ENCODE assay signal across 8 cellular contexts in the genomic region with DNA sequence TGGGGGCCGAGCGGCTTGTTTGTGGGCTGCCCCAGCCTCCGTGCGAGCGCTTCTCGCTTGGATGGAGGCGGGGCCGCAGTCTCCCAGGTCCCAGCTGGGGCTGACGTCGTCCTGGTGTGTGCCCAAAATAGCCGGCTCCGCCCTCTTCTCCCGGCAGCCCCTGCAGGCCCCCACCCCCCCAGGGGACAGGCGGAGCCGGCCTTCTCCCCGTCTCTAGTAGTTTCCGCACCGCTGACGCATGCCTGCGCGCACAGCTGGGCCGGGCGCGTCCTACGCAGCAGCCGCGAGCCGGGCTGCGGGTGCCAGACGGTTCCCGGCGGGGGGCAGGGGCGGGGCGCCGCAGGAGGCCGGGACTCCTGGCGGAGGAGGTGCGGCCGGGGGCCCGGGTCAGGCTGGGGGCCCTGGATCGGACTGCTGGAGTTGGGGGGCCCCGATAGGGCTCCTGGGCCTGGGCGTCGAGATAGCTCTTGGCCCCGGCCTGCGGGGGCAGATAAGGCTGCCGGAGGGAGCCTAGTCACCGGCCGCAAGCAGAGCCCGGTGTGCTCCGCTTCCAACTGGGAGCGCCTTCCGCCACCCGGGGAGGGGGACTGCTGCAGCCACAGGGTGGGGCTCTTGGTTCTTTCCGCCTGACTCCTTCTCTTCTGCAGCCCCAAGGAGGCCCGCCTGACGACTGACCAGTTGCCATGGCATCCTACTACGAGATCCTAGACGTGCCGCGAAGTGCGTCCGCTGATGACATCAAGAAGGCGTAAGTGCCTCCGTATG. TPM values are rescaled to one million over a fixed set of nuclear protein-coding genes. Genes with fewer than 3 reads are reported as not detected.
DNase-seq lines count a peak whose midpoint lies in the region; ATAC-seq and TF ChIP-seq lines count a peak whose summit lies in the region.

A gene (plus strand): TSS at position 216 of the 765 bp plus-strand sequence. CDS start 468 bp downstream, at position 684.

- peak; percentile 86 for ATAC-seq in HG03196 (IDR thresholded peaks at IDR 0.05; ENCODE audit: unreplicated experiment)
- ATAC-seq in activated B cell treated with CpG ODN at 0.5 μM for 24 hours (ENCODE audit: low read depth) = peak; percentile 78

- POLR2A ChIA-PET in activated B cell treated with CpG ODN at 0.5 μM for 24 hours (lab: Charles Lee) = interaction anchor here (0.6 to 8.0 kb wide), 20 partner anchors 17 to 1921 kb away, joined by 3 to 260 read pairs (median 8); a partner anchor contains a TSS

- H3K4me3 Mint-ChIP-seq in activated B cell treated with CpG ODN at 0.5 μM for 24 hours (peak within 1 kb of the TSS; percentile 89), immature natural killer cell (peak within 1 kb of the TSS; percentile 91 to 93 (median 93))

- in situ Hi-C loops in GM18951 (cut with MboI; ENCODE audit: low sequenced_read_pairs, unreplicated experiment) = no loop called here

- peaks cover 48% of the 10 kb centered on the region for H3K4me1 Mint-ChIP-seq in activated B cell treated with CpG ODN at 0.5 μM for 24 hours
- H3K4me1 Mint-ChIP-seq in immature natural killer cell = peaks cover 34 to 52% of the 10 kb centered on the region in 2 donors

- H3K27me3 Mint-ChIP-seq in activated B cell treated with CpG ODN at 0.5 μM for 24 hours = no peaks in the 10 kb centered on the region
- peaks cover 21 to 30% (median 27%) of the 10 kb centered on the region in 3 donors for H3K27me3 Mint-ChIP-seq in immature natural killer cell (ENCODE audit: low read depth in 3 of 3)

- intact Hi-C loops in activated B cell treated with CpG ODN at 0.5 μM for 24 hours (cut with micrococcal nuclease) = loop anchor here (1.0 to 5.0 kb wide), 16 partner anchors 15 to 883 kb away; a partner anchor contains a TSS

- peaks cover 43% of the 10 kb centered on the region for H3K36me3 Mint-ChIP-seq in activated B cell treated with CpG ODN at 0.5 μM for 24 hours (ENCODE audit: low read depth)
- H3K36me3 Mint-ChIP-seq in immature natural killer cell = peaks cover 0 to 25% (median 7%) of the 10 kb centered on the region in 3 donors

- H3K9me3 Mint-ChIP-seq in activated B cell treated with CpG ODN at 0.5 μM for 24 hours (no peaks in the 10 kb centered on the region), immature natural killer cell (no peaks in the 10 kb centered on the region)

- no peak for TF ChIP-seq CTCF in activated B cell treated with CpG ODN at 0.5 μM for 24 hours (IDR thresholded peaks at IDR 0.05)

- DNase-seq in AG08395 (ENCODE audit: low spot score) = peak; percentile 100
- DNase-seq in NCI-H345 (lab: John Stamatoyannopoulos, UW) = peak; percentile 99
- DNase-seq in activated B cell treated with CpG ODN at 0.5 μM for 24 hours = peak; percentile 99
- DNase-seq in caudate nucleus (lab: John Stamatoyannopoulos, UW) = peak; percentile 50 to 99 (median 98)
- DNase-seq in immature natural killer cell = peak; percentile 99 to 100 (median 99)
- DNase-seq in smooth muscle cell of the brain vasculature (ENCODE audit: low read depth, low spot score) = peak; percentile 94

- TF ChIP-seq POLR2A in GM18951 (IDR thresholded peaks at IDR 0.05; ENCODE audit: extremely low read depth, insufficient read depth, insufficient read length) = peak; percentile 94

- H3K27ac ChIP-seq in caudate nucleus (ENCODE audit: low read depth, low read length) = peak within 1 kb of the TSS; percentile 100

- CTCF ChIA-PET in activated B cell treated with CpG ODN at 0.5 μM for 24 hours (lab: Charles Lee) = interaction anchor here (0.6 to 11.9 kb wide), 12 partner anchors 14 to 109 kb away, joined by 3 to 155 read pairs (median 5); a partner anchor contains a TSS

- H3K27ac Mint-ChIP-seq in activated B cell treated with CpG ODN at 0.5 μM for 24 hours (peak within 1 kb of the TSS; percentile 97), immature natural killer cell (peak within 1 kb of the TSS; percentile 99 to 100 (median 99))

RNA-seq across cellular contexts. Expression of the gene that starts here (rescaled TPM):
- 59.0 and 71.1 TPM in 2 replicates for total RNA-seq in activated B cell treated with CpG ODN at 0.5 μM for 24 hours
- 1 to 10 TPM; 2.8 to 3.6 (median 2.9) TPM for polyA plus RNA-seq in immature natural killer cell

Comparison
In these comparisons a context has a peak if more than half of its experiments do, and no peak if none do; other contexts are left out.
1. Peak in every context shown above with its lines: DNase-seq, ATAC-seq and H3K27ac ChIP-seq.